In the genomic region with DNA sequence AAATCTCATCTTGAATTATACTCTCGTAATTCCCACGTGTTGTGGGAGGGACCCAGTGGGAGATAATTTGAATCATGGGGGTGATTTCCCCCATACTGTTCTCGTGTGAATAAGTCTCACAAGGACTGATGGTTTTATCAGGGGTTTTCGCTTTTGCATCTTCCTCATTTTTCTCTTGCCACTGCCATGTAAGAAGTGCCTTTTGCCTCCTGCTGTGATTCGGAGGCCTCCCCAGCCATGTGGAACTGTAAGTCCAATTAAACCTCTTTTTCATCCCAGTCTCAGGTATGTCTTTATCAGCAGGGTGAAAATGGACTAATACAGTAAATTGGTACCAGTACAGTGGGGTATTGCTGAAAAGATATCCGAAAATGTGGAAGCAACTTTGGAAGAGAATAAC, we compare ENCODE assay signal across 15 cellular contexts. TPM values are rescaled to one million over a fixed set of nuclear protein-coding genes. Genes with fewer than 3 reads are reported as not detected.
"Had no signal": no experiment of that assay in that cellular context is flagged by ENCODE, and none has a peak within 500 bp of the region (broad histone marks: within the 10 kb centered on the region; RNA-seq: fewer than 3 reads in every experiment).

No MANE protein-coding gene starts in this region.

RNA-seq across cellular contexts. Expression of gene CFAP99, which starts 38.2 kb away (rescaled TPM):
- total RNA-seq: activated naive CD4-positive, alpha-beta T cell treated with anti-CD3 and anti-CD28 coated beads for 36 hours; activated naive CD4-positive, alpha-beta T cell treated with anti-CD3 and anti-CD28 coated beads, Interleukin-2, amount 50 U/mL, for 72 hours; activated naive CD8-positive, alpha-beta T cell treated with anti-CD3 and anti-CD28 coated beads for 36 hours; activated T-cell treated with anti-CD3 and anti-CD28 coated beads, Interleukin-2, amount 50 U/mL, for 4 hours; activated T-cell treated with anti-CD3 and anti-CD28 coated beads, Interleukin-2, amount 50 U/mL, for 72 hours; activated T-helper 1 cell treated with anti-CD3 and anti-CD28 coated beads, Interleukin-12 subunit alpha, Interleukin-12 subunit beta, Interleukin-2, Interleukin-4 antibody, amounts not matched to agents 30 ng/mL and 10 ng/mL and 1 ng/mL, durations not matched to agents 14 hours and 24 hours and 36 hours; activated T-helper 2 cell treated with anti-CD3 and anti-CD28 coated beads, Interferon-gamma antibody, Interleukin-2, Interleukin-4, amounts not matched to agents 10 μg/mL and 5 μg/mL and 100 μg/mL, durations not matched to agents 14 hours and 24 hours and 36 hours; ascending aorta; astrocyte; body of pancreas; bronchial epithelial cell; cardiac muscle cell; cardiac septum; chondrocyte had no signal
- polyA plus RNA-seq: aorta had no signal
